Comparison of ENCODE assay signal across 1 cellular context in genomic region chr13:114272977-114273376, GRCh38.
TF ChIP-seq lines count a peak whose summit lies in the region.

No MANE protein-coding gene starts in this region.

TF ChIP-seq in WTC11, 78 proteins besides CTCF, POLR2A, EP300 and RAD21 (continued from another document):
- TF ChIP-seq PRDM15 (CRISPR knock-in tag; IDR thresholded peaks at IDR 0.05) (no peak), ATF6 (CRISPR knock-in tag; IDR thresholded peaks at IDR 0.05) (no peak)
